Comparison of ENCODE assay signal across 23 cellular contexts in the genomic region with DNA sequence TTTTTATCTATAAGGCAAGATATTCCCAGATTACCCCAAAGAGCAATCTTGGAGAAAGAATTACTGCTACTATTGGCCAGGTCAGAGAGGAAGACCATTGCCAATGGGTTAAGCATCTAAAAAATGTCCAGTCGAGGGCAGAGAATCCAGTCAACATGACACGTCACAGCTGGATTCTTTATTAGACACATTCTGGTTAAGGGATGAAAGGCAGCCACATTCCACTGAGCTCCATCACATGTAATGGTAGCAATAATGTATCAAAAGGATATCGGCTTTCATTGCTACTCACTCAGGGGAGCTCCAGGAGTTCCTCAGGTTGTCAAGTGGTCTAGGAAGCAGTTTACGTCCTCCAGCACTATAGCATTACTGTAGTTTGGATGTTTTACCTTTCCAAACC.
DNase-seq lines count a peak whose midpoint lies in the region; TF ChIP-seq lines count a peak whose summit lies in the region.
"Had no signal": no experiment of that assay in that cellular context is flagged by ENCODE, and none has a peak within 500 bp of the region (broad histone marks: within the 10 kb centered on the region; RNA-seq: fewer than 3 reads in every experiment).

No MANE protein-coding gene starts in this region.

- H3K36me3 ChIP-seq in GM23248 (ENCODE audit: low read depth): no peaks in the 10 kb centered on the region
- H3K36me3 ChIP-seq: cardiac muscle cell, esophagus muscularis mucosa, SJSA1, uterus had no signal

- no peaks in the 10 kb centered on the region for H3F3A ChIP-seq in GM23248 (ENCODE audit: insufficient read depth)

- no peak overlapping the region for H3K27ac ChIP-seq in GM23248
- H3K27ac ChIP-seq: cardiac muscle cell, esophagus muscularis mucosa, SJSA1, uterus had no signal

- 20 to 23% methylated on average over 4 of the region's 4 CpGs for WGBS in GM23248 (ENCODE audit: low coverage in 1 of 2, low lambda C conversion rate in 2 of 2, missing lambda C conversion rate in 2 of 2), 2 experiments

- H3K9me2 ChIP-seq in GM23248 (ENCODE audit: insufficient read depth): no peaks in the 10 kb centered on the region

- no peaks in the 10 kb centered on the region for H4K20me1 ChIP-seq in GM23248 (ENCODE audit: insufficient read depth)

- TF ChIP-seq CTCF in fibroblast of pulmonary artery (IDR thresholded peaks at IDR 0.05; ENCODE audit: low read length, missing control alignments): no peak

- DNase-seq in GM23248: peak; percentile 32
- DNase-seq in T1000 (lab: John Stamatoyannopoulos, UW): peak; percentile 4
- DNase-seq in fibroblast of pulmonary artery (ENCODE audit: low read depth): peak; percentile 3
- peak; percentile 5 for DNase-seq in skeletal muscle cell (ENCODE audit: low read depth)
- DNase-seq in G401 (ENCODE audit: low spot score): no peak
- DNase-seq in MV-4-11 (lab: John Stamatoyannopoulos, UW): no peak
- DNase-seq in activated naive CD4-positive, alpha-beta T cell (lab: John Stamatoyannopoulos, UW): no peak
- DNase-seq: activated CD4-positive, alpha-beta T cell treated with anti-CD3 and anti-CD28 coated beads for 36 hours; activated T-cell treated with anti-CD3 and anti-CD28 coated beads, Interleukin-2, amount 50 U/mL, for 4 hours; CD4-positive, alpha-beta memory T cell; cortex of kidney; endodermal cell; glutamatergic neuron; GOT3; mesendoderm; naive B cell; NCI-H1694; stimulated activated CD4-positive, alpha-beta T cell treated with anti-CD3 and anti-CD28 coated beads, Interleukin-4, amount 100 ng/mL, for 1 hour; stimulated activated naive CD4-positive, alpha-beta T cell; uterus had no signal

- H3K4me3 ChIP-seq in GM23248 (no peak overlapping the region), fibroblast of pulmonary artery (replicated peaks; ENCODE audit: low read depth, low read length) (no peak overlapping the region), skeletal muscle cell (ENCODE audit: low read depth, low read length) (no peak overlapping the region)
- H3K4me3 ChIP-seq: cardiac muscle cell, esophagus muscularis mucosa, SJSA1, uterus had no signal

- H3K79me2 ChIP-seq in GM23248 (ENCODE audit: insufficient read depth): no peaks in the 10 kb centered on the region

- H3K4me2 ChIP-seq in GM23248 (ENCODE audit: unreplicated experiment): no peak overlapping the region

- in situ Hi-C loops in GM23248 (cut with MboI): no loop called here
- in situ Hi-C loops in G401 (cut with HindIII; ENCODE audit: low sequenced_read_pairs): no loop called here

- no peaks in the 10 kb centered on the region for H3K27me3 ChIP-seq in GM23248 (replicated peaks; ENCODE audit: insufficient read depth)
- H3K27me3 ChIP-seq: cardiac muscle cell, esophagus muscularis mucosa, SJSA1, uterus had no signal

- H2AFZ ChIP-seq in GM23248: no peak overlapping the region

- H3K9ac ChIP-seq in GM23248: no peak overlapping the region

- no peaks in the 10 kb centered on the region for H3K9me3 ChIP-seq in GM23248 (ENCODE audit: low read depth)
- H3K9me3 ChIP-seq: esophagus muscularis mucosa, SJSA1, uterus had no signal

- no peaks in the 10 kb centered on the region for H3K4me1 ChIP-seq in GM23248 (ENCODE audit: insufficient read depth)
- H3K4me1 ChIP-seq: esophagus muscularis mucosa, SJSA1, uterus had no signal

Comparison
In these comparisons a context has a peak if more than half of its experiments do, and no peak if none do; other contexts are left out.
1. DNase-seq: peak in GM23248 (single experiment), T1000 (single experiment), fibroblast of pulmonary artery (single experiment) and skeletal muscle cell (single experiment); none in G401 (single experiment), MV-4-11 (single experiment) and activated naive CD4-positive, alpha-beta T cell (0 of 4).